In the genomic region with DNA sequence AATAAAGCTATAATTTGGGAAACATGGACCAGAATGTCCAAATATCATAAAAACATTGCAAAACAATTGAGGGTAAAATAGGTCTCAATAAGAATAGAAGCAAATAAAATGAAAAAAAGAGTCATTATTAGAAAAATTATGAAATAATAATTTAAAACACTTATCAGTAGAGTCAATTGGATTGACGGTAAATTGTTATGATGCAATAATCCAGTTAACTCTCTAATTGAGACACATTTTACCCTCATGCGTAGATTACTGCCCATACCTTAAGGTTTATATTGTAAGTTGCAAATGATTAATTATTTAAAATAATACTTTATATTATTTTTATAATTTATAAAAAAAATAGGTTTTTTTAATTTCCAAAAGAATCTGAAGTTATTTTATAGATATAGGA, we compare ENCODE assay signal across 16 cellular contexts.
"Had no signal": no experiment of that assay in that cellular context is flagged by ENCODE, and none has a peak within 500 bp of the region (broad histone marks: within the 10 kb centered on the region; RNA-seq: fewer than 3 reads in every experiment).

No MANE protein-coding gene starts in this region.

- H3K36me3 ChIP-seq: gastrocnemius medialis, lower lobe of right lung, prostate gland, right atrium auricular region, sigmoid colon, spleen, suprapubic skin had no signal

- H3K4me1 Mint-ChIP-seq: naive thymus-derived CD8-positive, alpha-beta T cell; stimulated activated naive B cell treated with anti-CD40 and anti-IgM and Interleukin-4, amounts not matched to agents 10 μg/mL and 1 μg/mL and 100 μg/mL, for 72 hours had no signal

- H3K4me3 ChIP-seq: dorsolateral prefrontal cortex, gastrocnemius medialis, lower lobe of right lung, prostate gland, right atrium auricular region, sigmoid colon, spleen, suprapubic skin had no signal

- H3K27me3 ChIP-seq: dorsolateral prefrontal cortex, gastrocnemius medialis, right atrium auricular region, sigmoid colon, spleen, suprapubic skin had no signal

- FAIRE-seq: keratinocyte had no signal

- DNase-seq: dorsolateral prefrontal cortex; effector CD4-positive, alpha-beta T cell; gastrocnemius medialis; left ventricle myocardium superior; lower lobe of right lung; nephron progenitor cell; sigmoid colon; spleen; stimulated activated CD4-positive, alpha-beta T cell treated with anti-CD3 and anti-CD28 coated beads, Interleukin-4, amount 100 ng/mL, for 4 hours; stimulated activated naive B cell treated with anti-CD40 and anti-IgM and Interleukin-4, amounts not matched to agents 10 μg/mL and 1 μg/mL and 100 μg/mL, for 72 hours had no signal

- H3K4me1 ChIP-seq: gastrocnemius medialis, lower lobe of right lung, prostate gland, right atrium auricular region, sigmoid colon had no signal

- H3K4me3 Mint-ChIP-seq: naive thymus-derived CD8-positive, alpha-beta T cell; nephron progenitor cell; stimulated activated naive B cell treated with anti-CD40 and anti-IgM and Interleukin-4, amounts not matched to agents 10 μg/mL and 1 μg/mL and 100 μg/mL, for 72 hours; stimulated activated naive CD8-positive, alpha-beta T cell treated with anti-CD3 and anti-CD28 coated beads, Interleukin-15, Interleukin-2, amounts not matched to agents 100 ng/mL and 50 ng/mL, for 24 hours had no signal

- H3K27ac ChIP-seq: dorsolateral prefrontal cortex, gastrocnemius medialis, lower lobe of right lung, prostate gland, right atrium auricular region, sigmoid colon, spleen, suprapubic skin had no signal

- H3K9me3 ChIP-seq: gastrocnemius medialis, lower lobe of right lung, prostate gland, right atrium auricular region, sigmoid colon, spleen, suprapubic skin had no signal

- H3K9me3 Mint-ChIP-seq: naive thymus-derived CD8-positive, alpha-beta T cell; stimulated activated naive B cell treated with anti-CD40 and anti-IgM and Interleukin-4, amounts not matched to agents 10 μg/mL and 1 μg/mL and 100 μg/mL, for 72 hours; stimulated activated naive CD8-positive, alpha-beta T cell treated with anti-CD3 and anti-CD28 coated beads, Interleukin-15, Interleukin-2, amounts not matched to agents 100 ng/mL and 50 ng/mL, for 24 hours had no signal

- H3K27ac Mint-ChIP-seq: naive thymus-derived CD8-positive, alpha-beta T cell; nephron progenitor cell; stimulated activated naive B cell treated with anti-CD40 and anti-IgM and Interleukin-4, amounts not matched to agents 10 μg/mL and 1 μg/mL and 100 μg/mL, for 72 hours; stimulated activated naive CD8-positive, alpha-beta T cell treated with anti-CD3 and anti-CD28 coated beads, Interleukin-15, Interleukin-2, amounts not matched to agents 100 ng/mL and 50 ng/mL, for 24 hours had no signal

- H3K36me3 Mint-ChIP-seq: naive thymus-derived CD8-positive, alpha-beta T cell; stimulated activated naive B cell treated with anti-CD40 and anti-IgM and Interleukin-4, amounts not matched to agents 10 μg/mL and 1 μg/mL and 100 μg/mL, for 72 hours had no signal
